Comparison of ENCODE assay signal across 14 cellular contexts in the genomic region with DNA sequence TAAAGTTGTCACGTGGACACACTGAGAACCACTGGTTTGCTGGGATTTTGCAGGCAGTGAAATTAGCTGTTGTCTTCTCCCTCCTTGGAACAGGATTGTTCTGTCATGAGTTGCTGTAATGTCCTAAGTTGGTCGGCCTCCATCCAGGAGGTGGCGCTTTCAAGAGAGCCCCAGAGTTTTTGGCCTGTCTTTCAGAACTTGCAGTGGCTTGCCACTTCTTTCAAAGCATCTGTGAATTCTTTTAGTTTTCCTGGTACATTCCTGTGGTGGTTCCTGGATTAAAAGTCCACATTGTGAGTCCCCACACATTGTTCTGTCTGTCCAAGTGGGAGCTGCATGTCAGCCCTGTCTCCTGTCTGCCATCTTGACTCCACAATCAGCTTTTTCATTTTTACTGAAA.
DNase-seq lines count a peak whose midpoint lies in the region; ATAC-seq and TF ChIP-seq lines count a peak whose summit lies in the region.
"Had no signal": no experiment of that assay in that cellular context is flagged by ENCODE, and none has a peak within 500 bp of the region (broad histone marks: within the 10 kb centered on the region; RNA-seq: fewer than 3 reads in every experiment).

No MANE protein-coding gene starts in this region.

- H3K4me3 ChIP-seq in Caco-2 (ENCODE audit: low read depth, low read length) (no peak overlapping the region), SK-N-SH (ENCODE audit: low read depth in 2 of 2, low read length in 1 of 2) (no peak overlapping the region)
- H3K4me3 ChIP-seq in naive thymus-derived CD4-positive, alpha-beta T cell (ENCODE audit: low read length) = no peak overlapping the region

- H3K9ac ChIP-seq in SK-N-SH = no peak overlapping the region

- H3K36me3 ChIP-seq in Caco-2 (ENCODE audit: control insufficient read depth, insufficient read depth, low read length) (no peaks in the 10 kb centered on the region), SK-N-SH (replicated peaks in 1 of 2; ENCODE audit: control insufficient read depth in 1 of 2, insufficient read depth in 2 of 2, low read length in 1 of 2) (no peaks in the 10 kb centered on the region)
- no peaks in the 10 kb centered on the region for H3K36me3 ChIP-seq in naive thymus-derived CD4-positive, alpha-beta T cell (ENCODE audit: control insufficient read depth in 2 of 3, insufficient read depth in 3 of 3, low read length in 3 of 3)

- H2AFZ ChIP-seq in SK-N-SH (ENCODE audit: low read depth) = peak overlapping the region; percentile 48; the same call in 1 of the 2 replicates

- H3K9me3 ChIP-seq in Caco-2 (no peaks in the 10 kb centered on the region), SK-N-SH (no peaks in the 10 kb centered on the region)
- H3K9me3 ChIP-seq in naive thymus-derived CD4-positive, alpha-beta T cell (ENCODE audit: control insufficient read depth in 2 of 3, low read length in 3 of 3) = no peaks in the 10 kb centered on the region

- no peaks in the 10 kb centered on the region for H3K36me3 Mint-ChIP-seq in Caco-2 (ENCODE audit: insufficient read depth, unreplicated experiment)
- H3K36me3 Mint-ChIP-seq in naive thymus-derived CD4-positive, alpha-beta T cell = peaks cover 0 to 4% (median 0%) of the 10 kb centered on the region in 5 donors

- 45% methylated on average over 3 of the region's 3 CpGs for WGBS in SK-N-SH (ENCODE audit: low lambda C conversion rate)

- H3F3A ChIP-seq in SK-N-SH (replicated peaks; ENCODE audit: insufficient read depth) = no peaks in the 10 kb centered on the region

- no peak overlapping the region for H3K4me3 Mint-ChIP-seq in Caco-2 (ENCODE audit: unreplicated experiment)
- no peak overlapping the region for H3K4me3 Mint-ChIP-seq in naive thymus-derived CD4-positive, alpha-beta T cell
- H3K4me3 Mint-ChIP-seq: activated CD4-positive, alpha-beta T cell treated with anti-CD3 and anti-CD28 coated beads, Interleukin-2, amount 10 ng/mL, durations not matched to agents 24 days and 14 days; stimulated activated naive CD8-positive, alpha-beta T cell treated with anti-CD3 and anti-CD28 coated beads, Interleukin-15, amount 100 ng/mL, for 72 hours had no signal

- POLR2A ChIA-PET in Caco-2 (lab: Charles Lee) (no interaction called here), SK-N-SH (lab: Yijun Ruan, JAX) (no interaction called here)
- POLR2A ChIA-PET in naive thymus-derived CD4-positive, alpha-beta T cell (lab: Charles Lee) = no interaction called here

- H3K4me2 ChIP-seq in SK-N-SH = no peak overlapping the region

- peak in 1 of 2 experiments; percentile 29 for DNase-seq in Caco-2
- DNase-seq in HCEC 1CT = peak; percentile 7
- DNase-seq in SK-N-SH = no peak
- DNase-seq in iPS DF 4.7 (ENCODE audit: extremely low read depth, low spot score) = peak; percentile 5
- no peak for DNase-seq in NCI-H446 treated with DMSO at 0.1 percent for 48 hours (lab: John Stamatoyannopoulos, UW)
- DNase-seq in MV-4-11 (lab: John Stamatoyannopoulos, UW) = no peak
- no peak for DNase-seq in NCI-H1048 (lab: John Stamatoyannopoulos, UW)
- DNase-seq in naive thymus-derived CD4-positive, alpha-beta T cell = no peak
- DNase-seq: activated CD4-positive, alpha-beta T cell treated with anti-CD3 and anti-CD28 coated beads, Interleukin-2, amount 10 ng/mL, durations not matched to agents 24 days and 14 days; caudate nucleus; NCI-H187 treated with DMSO at 0.1 percent for 48 hours; stimulated activated naive CD8-positive, alpha-beta T cell treated with anti-CD3 and anti-CD28 coated beads, Interleukin-15, amount 100 ng/mL, for 72 hours had no signal

- no peaks in the 10 kb centered on the region for H3K27me3 Mint-ChIP-seq in Caco-2 (ENCODE audit: insufficient read depth, unreplicated experiment)
- H3K27me3 Mint-ChIP-seq in naive thymus-derived CD4-positive, alpha-beta T cell = peaks cover 0 to 13% (median 5%) of the 10 kb centered on the region in 5 donors
- H3K27me3 Mint-ChIP-seq: activated CD4-positive, alpha-beta T cell treated with anti-CD3 and anti-CD28 coated beads, Interleukin-2, amount 10 ng/mL, durations not matched to agents 24 days and 14 days had no signal

- CTCF ChIA-PET in Caco-2 (lab: Charles Lee) = no interaction called here
- CTCF ChIA-PET in SK-N-SH (lab: Yijun Ruan, JAX) = interaction anchor here (0.9 to 1.4 kb wide), 3 partner anchors 9 to 286 kb away, joined by 3 to 4 read pairs (median 4); no protein-coding TSS in a partner anchor
- CTCF ChIA-PET in naive thymus-derived CD4-positive, alpha-beta T cell (lab: Charles Lee) = no interaction called here

- H3K9me3 Mint-ChIP-seq in Caco-2 (ENCODE audit: unreplicated experiment) = no peaks in the 10 kb centered on the region
- peaks cover 0 to 5% (median 0%) of the 10 kb centered on the region in 11 donors for H3K9me3 Mint-ChIP-seq in naive thymus-derived CD4-positive, alpha-beta T cell
- H3K9me3 Mint-ChIP-seq: activated CD4-positive, alpha-beta T cell treated with anti-CD3 and anti-CD28 coated beads, Interleukin-2, amount 10 ng/mL, durations not matched to agents 24 days and 14 days; stimulated activated naive CD8-positive, alpha-beta T cell treated with anti-CD3 and anti-CD28 coated beads, Interleukin-15, amount 100 ng/mL, for 72 hours had no signal

- BruUV-seq in Caco-2 (replicated peaks; lab: Mats Ljungman, UMichigan) = no TSS peak

- peak; percentile 10 to 15 for TF ChIP-seq CTCF in Caco-2 (IDR thresholded peaks at IDR 0.05; ENCODE audit: insufficient read depth in 1 of 2, low read depth in 1 of 2, low read length in 1 of 2, severe bottlenecking in 1 of 2, unreplicated experiment in 1 of 2)
- TF ChIP-seq CTCF in SK-N-SH (IDR thresholded peaks at IDR 0.05) = peak; percentile 49

- no peak for ATAC-seq in naive thymus-derived CD4-positive, alpha-beta T cell
- ATAC-seq: right cardiac atrium; stimulated activated naive CD8-positive, alpha-beta T cell treated with anti-CD3 and anti-CD28 coated beads, Interleukin-15, amount 100 ng/mL, for 72 hours had no signal

- no peak for TF ChIP-seq RAD21 in SK-N-SH (IDR thresholded peaks at IDR 0.05; ENCODE audit: low read length)

- intact Hi-C loops in Caco-2 (cut with micrococcal nuclease; ENCODE audit: unreplicated experiment) = loop anchor here (1.0 kb wide), 1 partner anchor 287 kb away; no protein-coding TSS in a partner anchor
- intact Hi-C loops in naive thymus-derived CD4-positive, alpha-beta T cell (cut with micrococcal nuclease) = loop anchor here (1.0 to 2.0 kb wide), 2 partner anchors 286 to 287 kb away; no protein-coding TSS in a partner anchor

- H3K4me1 Mint-ChIP-seq in Caco-2 (ENCODE audit: low read depth, unreplicated experiment) = no peaks in the 10 kb centered on the region
- H3K4me1 Mint-ChIP-seq in naive thymus-derived CD4-positive, alpha-beta T cell = no peaks in the 10 kb centered on the region
- H3K4me1 Mint-ChIP-seq: activated CD4-positive, alpha-beta T cell treated with anti-CD3 and anti-CD28 coated beads, Interleukin-2, amount 10 ng/mL, durations not matched to agents 24 days and 14 days; stimulated activated naive CD8-positive, alpha-beta T cell treated with anti-CD3 and anti-CD28 coated beads, Interleukin-15, amount 100 ng/mL, for 72 hours had no signal

- H3K79me2 ChIP-seq in SK-N-SH (ENCODE audit: insufficient read depth) = no peaks in the 10 kb centered on the region

- H3K9me2 ChIP-seq in SK-N-SH = no peaks in the 10 kb centered on the region

- H3K27ac ChIP-seq in SK-N-SH (ENCODE audit: low read depth in 2 of 2, low read length in 1 of 2) = no peak overlapping the region
- no peak overlapping the region for H3K27ac ChIP-seq in naive thymus-derived CD4-positive, alpha-beta T cell (ENCODE audit: low read depth, low read length)
- H3K27ac ChIP-seq: epithelial cell of prostate had no signal

- no peak for TF ChIP-seq EP300 in SK-N-SH (IDR thresholded peaks at IDR 0.05; ENCODE audit: borderline replicate concordance in 1 of 2, low read depth in 1 of 2, low read length in 1 of 2)

- H3K4me1 ChIP-seq in Caco-2 (no peaks in the 10 kb centered on the region), SK-N-SH (ENCODE audit: control insufficient read depth in 1 of 2, insufficient read depth in 2 of 2, low read depth in 1 of 2, low read length in 1 of 2) (no peaks in the 10 kb centered on the region)
- H3K4me1 ChIP-seq in naive thymus-derived CD4-positive, alpha-beta T cell (ENCODE audit: control insufficient read depth in 2 of 2, insufficient read depth in 2 of 2, low read length in 2 of 2) = no peaks in the 10 kb centered on the region

- H3K27me3 ChIP-seq in Caco-2 (replicated peaks; ENCODE audit: control insufficient read depth, insufficient read depth, low read length) (no peaks in the 10 kb centered on the region), SK-N-SH (ENCODE audit: insufficient read depth) (no peaks in the 10 kb centered on the region)
- H3K27me3 ChIP-seq in naive thymus-derived CD4-positive, alpha-beta T cell (ENCODE audit: control insufficient read depth in 2 of 2, insufficient read depth in 2 of 2, low read length in 2 of 2) = no peaks in the 10 kb centered on the region

- no peaks in the 10 kb centered on the region for H4K20me1 ChIP-seq in SK-N-SH (ENCODE audit: insufficient read depth)

- no peak overlapping the region for H3K27ac Mint-ChIP-seq in Caco-2 (ENCODE audit: unreplicated experiment)
- H3K27ac Mint-ChIP-seq in naive thymus-derived CD4-positive, alpha-beta T cell = no peak overlapping the region
- H3K27ac Mint-ChIP-seq: activated CD4-positive, alpha-beta T cell treated with anti-CD3 and anti-CD28 coated beads, Interleukin-2, amount 10 ng/mL, durations not matched to agents 24 days and 14 days; stimulated activated naive CD8-positive, alpha-beta T cell treated with anti-CD3 and anti-CD28 coated beads, Interleukin-15, amount 100 ng/mL, for 72 hours had no signal

TF ChIP-seq in SK-N-SH, 30 proteins besides CTCF, POLR2A, EP300 and RAD21:
- TF ChIP-seq GATA2 (CRISPR knock-in tag; IDR thresholded peaks at IDR 0.05) (no peak), SMC3 (IDR thresholded peaks at IDR 0.05; ENCODE audit: low read depth, low read length) (0 out of 2 replicates have a peak, but pooled peaks have one; percentile 12)
TF ChIP-seq in SK-N-SH: peak in this region for 1.

Comparison
In these comparisons a context has a peak if more than half of its experiments do, and no peak if none do; other contexts are left out.
1. DNase-seq: peak in HCEC 1CT (single experiment) and iPS DF 4.7 (single experiment); none in SK-N-SH (single experiment), NCI-H446 treated with DMSO at 0.1 percent for 48 hours (single experiment), MV-4-11 (single experiment), NCI-H1048 (single experiment) and naive thymus-derived CD4-positive, alpha-beta T cell (0 of 9).